Comparison of ENCODE assay signal across 8 cellular contexts in genomic region chr12:57128519-57129247, GRCh38. TPM values are rescaled to one million over a fixed set of nuclear protein-coding genes. Genes with fewer than 3 reads are reported as not detected.
DNase-seq lines count a peak whose midpoint lies in the region; ATAC-seq and TF ChIP-seq lines count a peak whose summit lies in the region.

No MANE protein-coding gene starts in this region.

- H3K36me3 ChIP-seq in HUES48 (ENCODE audit: control insufficient read depth, insufficient read depth, low read length) = no peaks in the 10 kb centered on the region
- no peaks in the 10 kb centered on the region for H3K36me3 ChIP-seq in mucosa of descending colon (ENCODE audit: low read depth)

- H3K4me1 ChIP-seq in HUES48 (ENCODE audit: control insufficient read depth, insufficient read depth, low read length) (peaks cover 46% of the 10 kb centered on the region), mucosa of descending colon (ENCODE audit: low read depth) (peaks cover 12% of the 10 kb centered on the region)

- DNase-seq in choroid plexus epithelial cell (ENCODE audit: low read depth) (no peak), mucosa of descending colon (peak in 2 of 3 donors; percentile 47 to 61), NCI-H2196 treated with DMSO at 0.1 percent for 48 hours (lab: John Stamatoyannopoulos, UW; ENCODE audit: unreplicated experiment) (no peak), AG20443 (ENCODE audit: low spot score) (no peak), NCI-H1092 (lab: John Stamatoyannopoulos, UW) (no peak)

- no peaks in the 10 kb centered on the region for H3K27me3 ChIP-seq in HUES48 (ENCODE audit: control insufficient read depth, insufficient read depth, low read length)

- H3K4me3 ChIP-seq in HUES48 (ENCODE audit: low read depth, low read length) = peak overlapping the region; percentile 91
- peak overlapping the region; percentile 85 for H3K4me3 ChIP-seq in choroid plexus epithelial cell (ENCODE audit: low read depth, low read length)
- peak overlapping the region; percentile 63 for H3K4me3 ChIP-seq in mucosa of descending colon

- peak overlapping the region; percentile 76 for H3K9ac ChIP-seq in HUES48 (ENCODE audit: low read depth, low read length)

- intact Hi-C loops in mucosa of descending colon (cut with DNase I, micrococcal nuclease) = no loop called here

- no peaks in the 10 kb centered on the region for H3K9me3 ChIP-seq in HUES48 (ENCODE audit: control insufficient read depth, insufficient read depth, low read length)
- H3K9me3 ChIP-seq in mucosa of descending colon = no peaks in the 10 kb centered on the region

- peak overlapping the region; percentile 75 for H3K27ac ChIP-seq in 22Rv1
- peak overlapping the region; percentile 94 for H3K27ac ChIP-seq in HUES48 (ENCODE audit: low read depth, low read length)

- ATAC-seq in mucosa of descending colon (no peak), GM21515 (IDR thresholded peaks at IDR 0.05; ENCODE audit: unreplicated experiment) (no peak)

- TF ChIP-seq CTCF in 22Rv1 (IDR thresholded peaks at IDR 0.05) (no peak), choroid plexus epithelial cell (conservative IDR thresholded peaks at IDR 0.05; ENCODE audit: low read depth, low read length) (no peak), mucosa of descending colon (IDR thresholded peaks at IDR 0.05) (no peak)

RNA-seq across cellular contexts. Expression of gene LRP1, which starts 0.4 kb away (rescaled TPM):
- total RNA-seq in mucosa of descending colon = 100 to 1,000 TPM; 128 to 223 (median 148) TPM

RNA-seq across cellular contexts. Expression of gene STAT6, which starts 17.5 kb away (rescaled TPM):
- total RNA-seq in mucosa of descending colon = 100 to 1,000 TPM; 219 to 286 (median 281) TPM

RNA-seq across cellular contexts. Expression of gene LRP1-AS, which starts 18.7 kb away (rescaled TPM):
- total RNA-seq in mucosa of descending colon = not detected

RNA-seq across cellular contexts. Expression of gene NAB2, which starts 39.8 kb away (rescaled TPM):
- total RNA-seq in mucosa of descending colon = 10 to 100 TPM in 1 of 3 donors, 1 to 10 TPM in 2; 2.6 to 29.3 (median 3.9) TPM

RNA-seq across cellular contexts. Expression of gene NEMP1, which starts 50.1 kb away (rescaled TPM):
- 10 to 100 TPM in 2 of 3 donors, 1 to 10 TPM in 1; 6.3 to 16.9 (median 10.2) TPM for total RNA-seq in mucosa of descending colon

Comparison
In these comparisons a context has a peak if more than half of its experiments do, and no peak if none do; other contexts are left out.
1. DNase-seq: peak in mucosa of descending colon (2 of 3); none in choroid plexus epithelial cell (single experiment), NCI-H2196 treated with DMSO at 0.1 percent for 48 hours (single experiment), AG20443 (single experiment) and NCI-H1092 (single experiment).
2. Peak in every context shown above with its lines, with median percentiles within 50 percentile points of each other: H3K4me3 ChIP-seq.